Comparison of ENCODE assay signal across 19 cellular contexts in genomic region chr2:21101514-21102155, GRCh38. TPM values are rescaled to one million over a fixed set of nuclear protein-coding genes. Genes with fewer than 3 reads are reported as not detected.
"Had no signal": no experiment of that assay in that cellular context is flagged by ENCODE, and none has a peak within 500 bp of the region (broad histone marks: within the 10 kb centered on the region; RNA-seq: fewer than 3 reads in every experiment).

No MANE protein-coding gene starts in this region.

RNA-seq across cellular contexts. Expression of gene TDRD15, which starts 22.1 kb away (rescaled TPM):
- total RNA-seq: dermis blood vessel endothelial cell, endothelial cell of umbilical vein, epithelial cell of proximal tubule, fibroblast of lung, foreskin keratinocyte, left ventricle myocardium inferior, lower lobe of right lung, psoas muscle, renal cortical epithelial cell, right cardiac atrium, skeletal muscle tissue, upper lobe of right lung had no signal
- polyA plus RNA-seq: endothelial cell of umbilical vein, fibroblast of lung, foreskin keratinocyte, heart left ventricle, hepatocyte, neural cell, ovary, psoas muscle, right cardiac atrium, sigmoid colon had no signal

RNA-seq across cellular contexts. Expression of gene APOB, which starts 57.8 kb away (rescaled TPM):
- total RNA-seq: epithelial cell of proximal tubule, foreskin keratinocyte, mononuclear cell, natural killer cell had no signal
- polyA plus RNA-seq: fibroblast of lung, foreskin keratinocyte, neural cell had no signal
